In the genomic region with DNA sequence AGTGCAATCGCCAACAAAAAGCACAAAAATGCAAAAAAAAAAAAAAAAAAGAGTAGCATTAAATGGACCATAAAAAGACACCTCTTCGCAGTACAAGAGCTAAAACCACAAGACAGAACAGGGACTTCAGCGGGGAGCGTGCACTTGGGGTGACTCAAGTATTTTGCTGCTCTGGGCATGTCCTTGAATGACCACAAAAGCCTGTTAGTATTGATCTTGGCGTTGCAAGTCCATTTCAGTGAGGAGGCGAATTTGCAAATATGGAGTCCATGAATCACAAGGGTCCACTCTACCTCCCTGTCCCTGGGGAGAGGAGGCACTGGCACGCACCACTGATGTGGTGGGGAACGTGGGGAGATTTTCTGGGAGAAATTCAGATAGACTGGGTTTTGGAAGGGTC, we compare ENCODE assay signal across 1 cellular context.
TF ChIP-seq lines count a peak whose summit lies in the region.

No MANE protein-coding gene starts in this region.

TF ChIP-seq in HepG2, 621 proteins besides CTCF, POLR2A, EP300 and RAD21 (continued from another document and continues in another):
- TF ChIP-seq, protein P1, sequence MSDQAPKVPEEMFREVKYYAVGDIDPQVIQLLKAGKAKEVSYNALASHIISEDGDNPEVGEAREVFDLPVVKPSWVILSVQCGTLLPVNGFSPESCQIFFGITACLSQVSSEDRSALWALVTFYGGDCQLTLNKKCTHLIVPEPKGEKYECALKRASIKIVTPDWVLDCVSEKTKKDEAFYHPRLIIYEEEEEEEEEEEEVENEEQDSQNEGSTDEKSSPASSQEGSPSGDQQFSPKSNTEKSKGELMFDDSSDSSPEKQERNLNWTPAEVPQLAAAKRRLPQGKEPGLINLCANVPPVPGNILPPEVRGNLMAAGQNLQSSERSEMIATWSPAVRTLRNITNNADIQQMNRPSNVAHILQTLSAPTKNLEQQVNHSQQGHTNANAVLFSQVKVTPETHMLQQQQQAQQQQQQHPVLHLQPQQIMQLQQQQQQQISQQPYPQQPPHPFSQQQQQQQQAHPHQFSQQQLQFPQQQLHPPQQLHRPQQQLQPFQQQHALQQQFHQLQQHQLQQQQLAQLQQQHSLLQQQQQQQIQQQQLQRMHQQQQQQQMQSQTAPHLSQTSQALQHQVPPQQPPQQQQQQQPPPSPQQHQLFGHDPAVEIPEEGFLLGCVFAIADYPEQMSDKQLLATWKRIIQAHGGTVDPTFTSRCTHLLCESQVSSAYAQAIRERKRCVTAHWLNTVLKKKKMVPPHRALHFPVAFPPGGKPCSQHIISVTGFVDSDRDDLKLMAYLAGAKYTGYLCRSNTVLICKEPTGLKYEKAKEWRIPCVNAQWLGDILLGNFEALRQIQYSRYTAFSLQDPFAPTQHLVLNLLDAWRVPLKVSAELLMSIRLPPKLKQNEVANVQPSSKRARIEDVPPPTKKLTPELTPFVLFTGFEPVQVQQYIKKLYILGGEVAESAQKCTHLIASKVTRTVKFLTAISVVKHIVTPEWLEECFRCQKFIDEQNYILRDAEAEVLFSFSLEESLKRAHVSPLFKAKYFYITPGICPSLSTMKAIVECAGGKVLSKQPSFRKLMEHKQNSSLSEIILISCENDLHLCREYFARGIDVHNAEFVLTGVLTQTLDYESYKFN (CRISPR knock-in tag; conservative IDR thresholded peaks at IDR 0.05) = peak; percentile 71
- TF ChIP-seq, protein P2, sequence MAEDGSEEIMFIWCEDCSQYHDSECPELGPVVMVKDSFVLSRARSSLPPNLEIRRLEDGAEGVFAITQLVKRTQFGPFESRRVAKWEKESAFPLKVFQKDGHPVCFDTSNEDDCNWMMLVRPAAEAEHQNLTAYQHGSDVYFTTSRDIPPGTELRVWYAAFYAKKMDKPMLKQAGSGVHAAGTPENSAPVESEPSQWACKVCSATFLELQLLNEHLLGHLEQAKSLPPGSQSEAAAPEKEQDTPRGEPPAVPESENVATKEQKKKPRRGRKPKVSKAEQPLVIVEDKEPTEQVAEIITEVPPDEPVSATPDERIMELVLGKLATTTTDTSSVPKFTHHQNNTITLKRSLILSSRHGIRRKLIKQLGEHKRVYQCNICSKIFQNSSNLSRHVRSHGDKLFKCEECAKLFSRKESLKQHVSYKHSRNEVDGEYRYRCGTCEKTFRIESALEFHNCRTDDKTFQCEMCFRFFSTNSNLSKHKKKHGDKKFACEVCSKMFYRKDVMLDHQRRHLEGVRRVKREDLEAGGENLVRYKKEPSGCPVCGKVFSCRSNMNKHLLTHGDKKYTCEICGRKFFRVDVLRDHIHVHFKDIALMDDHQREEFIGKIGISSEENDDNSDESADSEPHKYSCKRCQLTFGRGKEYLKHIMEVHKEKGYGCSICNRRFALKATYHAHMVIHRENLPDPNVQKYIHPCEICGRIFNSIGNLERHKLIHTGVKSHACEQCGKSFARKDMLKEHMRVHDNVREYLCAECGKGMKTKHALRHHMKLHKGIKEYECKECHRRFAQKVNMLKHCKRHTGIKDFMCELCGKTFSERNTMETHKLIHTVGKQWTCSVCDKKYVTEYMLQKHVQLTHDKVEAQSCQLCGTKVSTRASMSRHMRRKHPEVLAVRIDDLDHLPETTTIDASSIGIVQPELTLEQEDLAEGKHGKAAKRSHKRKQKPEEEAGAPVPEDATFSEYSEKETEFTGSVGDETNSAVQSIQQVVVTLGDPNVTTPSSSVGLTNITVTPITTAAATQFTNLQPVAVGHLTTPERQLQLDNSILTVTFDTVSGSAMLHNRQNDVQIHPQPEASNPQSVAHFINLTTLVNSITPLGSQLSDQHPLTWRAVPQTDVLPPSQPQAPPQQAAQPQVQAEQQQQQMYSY (CRISPR knock-in tag; IDR thresholded peaks at IDR 0.05) = 0 out of 2 replicates have a peak, but pooled peaks have one; percentile 17
- TF ChIP-seq MED1 (CRISPR knock-in tag; IDR thresholded peaks at IDR 0.05) (peak; percentile 79), ZNF572 (CRISPR knock-in tag; IDR thresholded peaks at IDR 0.05) (no peak), HMG20A (CRISPR knock-in tag; IDR thresholded peaks at IDR 0.05; ENCODE audit: borderline replicate concordance) (peak; percentile 50; the same call in 1 of the 2 replicates), MIXL1 (CRISPR knock-in tag; IDR thresholded peaks at IDR 0.05) (peak; percentile 42; the same call in 1 of the 2 replicates), ZC3H13 (CRISPR knock-in tag; IDR thresholded peaks at IDR 0.05) (no peak), ATF7-NPFF (CRISPR knock-in tag; IDR thresholded peaks at IDR 0.05; ENCODE audit: low read depth) (no peak), MYC (CRISPR knock-in tag; IDR thresholded peaks at IDR 0.05; ENCODE audit: borderline replicate concordance) (peak; percentile 30; the same call in 1 of the 2 replicates), ONECUT2 (CRISPR knock-in tag; IDR thresholded peaks at IDR 0.05) (peak; percentile 91), JARID2 (CRISPR knock-in tag; IDR thresholded peaks at IDR 0.05; ENCODE audit: insufficient replicate concordance) (peak; percentile 2), FOXA1 (IDR thresholded peaks at IDR 0.05) (no peak), FOXA1 (CRISPR knock-in tag; IDR thresholded peaks at IDR 0.05) (peak; percentile 47), SMC3 (IDR thresholded peaks at IDR 0.05; ENCODE audit: low read length) (0 out of 2 replicates have a peak, but pooled peaks have one; percentile 3), ZBTB7A (CRISPR knock-in tag; IDR thresholded peaks at IDR 0.05) (peak; percentile 30; the same call in 1 of the 2 replicates), ETV5 (CRISPR knock-in tag; IDR thresholded peaks at IDR 0.05; ENCODE audit: borderline replicate concordance) (peak; percentile 16; the same call in 1 of the 2 replicates), ZNF142 (CRISPR knock-in tag; IDR thresholded peaks at IDR 0.05) (no peak), ZNF644 (CRISPR knock-in tag; IDR thresholded peaks at IDR 0.05; ENCODE audit: low read depth) (peak; percentile 75), GATAD2A (CRISPR knock-in tag; IDR thresholded peaks at IDR 0.05) (peak; percentile 89), THRA (CRISPR knock-in tag; IDR thresholded peaks at IDR 0.05; ENCODE audit: borderline replicate concordance) (peak; percentile 97), ZNF773 (CRISPR knock-in tag; IDR thresholded peaks at IDR 0.05; ENCODE audit: borderline replicate concordance) (no peak), MAX (IDR thresholded peaks at IDR 0.05) (peak; percentile 44; the same call in 1 of the 2 replicates), ATF5 (CRISPR knock-in tag; IDR thresholded peaks at IDR 0.05; ENCODE audit: low read depth) (no peak), TRIM24 (CRISPR knock-in tag; IDR thresholded peaks at IDR 0.05) (0 out of 2 replicates have a peak, but pooled peaks have one; percentile 30), HNF4G (IDR thresholded peaks at IDR 0.05; ENCODE audit: borderline replicate concordance, low read depth, low read length) (peak; percentile 63; the same call in 1 of the 2 replicates), HNF4G (CRISPR knock-in tag; IDR thresholded peaks at IDR 0.05; ENCODE audit: borderline replicate concordance, low read depth) (no peak), ZNF317 (CRISPR knock-in tag; IDR thresholded peaks at IDR 0.05) (peak; percentile 56; the same call in 1 of the 2 replicates), KDM2A (CRISPR knock-in tag; IDR thresholded peaks at IDR 0.05; ENCODE audit: borderline replicate concordance, low read depth) (peak; percentile 4; the same call in 1 of the 2 replicates), ZNF350 (CRISPR knock-in tag; IDR thresholded peaks at IDR 0.05; ENCODE audit: borderline replicate concordance, low read depth) (no peak; the same call in 1 of the 2 replicates)
- TF ChIP-seq, protein P3, sequence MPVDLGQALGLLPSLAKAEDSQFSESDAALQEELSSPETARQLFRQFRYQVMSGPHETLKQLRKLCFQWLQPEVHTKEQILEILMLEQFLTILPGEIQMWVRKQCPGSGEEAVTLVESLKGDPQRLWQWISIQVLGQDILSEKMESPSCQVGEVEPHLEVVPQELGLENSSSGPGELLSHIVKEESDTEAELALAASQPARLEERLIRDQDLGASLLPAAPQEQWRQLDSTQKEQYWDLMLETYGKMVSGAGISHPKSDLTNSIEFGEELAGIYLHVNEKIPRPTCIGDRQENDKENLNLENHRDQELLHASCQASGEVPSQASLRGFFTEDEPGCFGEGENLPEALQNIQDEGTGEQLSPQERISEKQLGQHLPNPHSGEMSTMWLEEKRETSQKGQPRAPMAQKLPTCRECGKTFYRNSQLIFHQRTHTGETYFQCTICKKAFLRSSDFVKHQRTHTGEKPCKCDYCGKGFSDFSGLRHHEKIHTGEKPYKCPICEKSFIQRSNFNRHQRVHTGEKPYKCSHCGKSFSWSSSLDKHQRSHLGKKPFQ (CRISPR knock-in tag; IDR thresholded peaks at IDR 0.05; ENCODE audit: insufficient replicate concordance) = no peak
- TF ChIP-seq, protein P4, sequence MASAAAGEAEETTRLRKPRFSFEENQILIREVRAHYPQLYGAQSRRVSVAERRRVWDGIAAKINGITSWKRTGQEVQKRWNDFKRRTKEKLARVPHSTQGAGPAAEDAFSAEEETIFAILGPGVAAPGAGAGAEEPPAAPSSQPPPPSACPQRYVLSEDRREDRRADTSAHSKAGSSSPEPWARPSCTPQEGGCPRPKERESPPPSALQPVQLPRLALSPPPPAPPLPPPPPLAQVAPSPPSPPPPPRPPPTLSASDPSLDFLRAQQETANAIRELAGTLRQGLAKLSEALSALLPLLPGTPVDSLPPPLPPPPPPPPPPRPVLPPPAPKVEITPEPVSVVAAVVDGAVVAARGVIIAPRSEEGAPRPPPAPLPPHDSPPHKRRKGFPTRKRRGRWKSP (CRISPR knock-in tag; IDR thresholded peaks at IDR 0.05) = 0 out of 2 replicates have a peak, but pooled peaks have one; percentile 19
- TF ChIP-seq, protein P5, sequence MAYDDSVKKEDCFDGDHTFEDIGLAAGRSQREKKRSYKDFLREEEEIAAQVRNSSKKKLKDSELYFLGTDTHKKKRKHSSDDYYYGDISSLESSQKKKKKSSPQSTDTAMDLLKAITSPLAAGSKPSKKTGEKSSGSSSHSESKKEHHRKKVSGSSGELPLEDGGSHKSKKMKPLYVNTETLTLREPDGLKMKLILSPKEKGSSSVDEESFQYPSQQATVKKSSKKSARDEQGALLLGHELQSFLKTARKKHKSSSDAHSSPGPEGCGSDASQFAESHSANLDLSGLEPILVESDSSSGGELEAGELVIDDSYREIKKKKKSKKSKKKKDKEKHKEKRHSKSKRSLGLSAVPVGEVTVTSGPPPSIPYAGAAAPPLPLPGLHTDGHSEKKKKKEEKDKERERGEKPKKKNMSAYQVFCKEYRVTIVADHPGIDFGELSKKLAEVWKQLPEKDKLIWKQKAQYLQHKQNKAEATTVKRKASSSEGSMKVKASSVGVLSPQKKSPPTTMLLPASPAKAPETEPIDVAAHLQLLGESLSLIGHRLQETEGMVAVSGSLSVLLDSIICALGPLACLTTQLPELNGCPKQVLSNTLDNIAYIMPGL (CRISPR knock-in tag; IDR thresholded peaks at IDR 0.05; ENCODE audit: borderline replicate concordance in 1 of 2, low read depth in 1 of 2) = peak in 1 of 2 experiments; percentile 6; a peak in 1 of 4 replicates
